ENCODE assay signal across 16 cellular contexts in genomic region chr1:101382135-101382534, GRCh38.
"Had no signal": no experiment of that assay in that cellular context is flagged by ENCODE, and none has a peak within 500 bp of the region (broad histone marks: within the 10 kb centered on the region; RNA-seq: fewer than 3 reads in every experiment).

No MANE protein-coding gene starts in this region.

- H3K36me3 Mint-ChIP-seq: type B pancreatic cell had no signal

- H3K4me3 ChIP-seq: adrenal gland, mucosa of descending colon had no signal

- H3K27ac Mint-ChIP-seq: activated CD8-positive, alpha-beta T cell treated with anti-CD3 and anti-CD28 coated beads for 36 hours; activated naive CD4-positive, alpha-beta T cell treated with anti-CD3 and anti-CD28 coated beads, Interleukin-2, amount 50 U/mL, for 24 hours; naive thymus-derived CD4-positive, alpha-beta T cell; stimulated activated naive CD8-positive, alpha-beta T cell treated with anti-CD3 and anti-CD28 coated beads, Interleukin-15, amount 100 ng/mL, for 72 hours; type B pancreatic cell had no signal

- H2AFZ ChIP-seq: parathyroid adenoma had no signal

- H3K9me3 Mint-ChIP-seq: activated CD8-positive, alpha-beta T cell treated with anti-CD3 and anti-CD28 coated beads for 36 hours; activated T-cell treated with anti-CD3 and anti-CD28 coated beads, Interleukin-2, amount 50 U/mL, for 4 hours had no signal

- H3K27me3 ChIP-seq: adrenal gland, neutrophil had no signal

- H3K9me3 ChIP-seq: adrenal gland, mucosa of descending colon, neutrophil had no signal

- H3K27ac ChIP-seq: adrenal gland, neutrophil, parathyroid adenoma had no signal

- H3K27me3 Mint-ChIP-seq: activated naive CD4-positive, alpha-beta T cell treated with anti-CD3 and anti-CD28 coated beads, Interleukin-2, amount 50 U/mL, for 24 hours; stimulated activated naive CD8-positive, alpha-beta T cell treated with anti-CD3 and anti-CD28 coated beads, Interleukin-15, amount 100 ng/mL, for 72 hours; type B pancreatic cell had no signal

- H3K9ac ChIP-seq: parathyroid adenoma had no signal

- H3K4me3 Mint-ChIP-seq: activated CD8-positive, alpha-beta T cell treated with anti-CD3 and anti-CD28 coated beads for 36 hours; activated naive CD4-positive, alpha-beta T cell treated with anti-CD3 and anti-CD28 coated beads, Interleukin-2, amount 50 U/mL, for 24 hours; activated T-cell treated with anti-CD3 and anti-CD28 coated beads, Interleukin-2, amount 50 U/mL, for 4 hours; naive thymus-derived CD4-positive, alpha-beta T cell; stimulated activated naive CD8-positive, alpha-beta T cell treated with anti-CD3 and anti-CD28 coated beads, Interleukin-15, amount 100 ng/mL, for 72 hours; type B pancreatic cell had no signal

- H3K4me1 ChIP-seq: adrenal gland, parathyroid adenoma had no signal

- H3K36me3 ChIP-seq: adrenal gland, neutrophil had no signal

- DNase-seq: activated CD4-positive, alpha-beta T cell treated with anti-CD3 and anti-CD28 coated beads for 4 hours; activated CD8-positive, alpha-beta T cell treated with anti-CD3 and anti-CD28 coated beads for 36 hours; activated effector memory CD4-positive, alpha-beta T cell treated with anti-CD3 and anti-CD28 coated beads, Interleukin-2, amount 50 U/mL, for 16 hours; activated T-cell treated with anti-CD3 and anti-CD28 coated beads, Interleukin-2, amount 50 U/mL, for 4 hours; adrenal gland; left cardiac atrium; mammary epithelial cell; mucosa of descending colon; naive thymus-derived CD4-positive, alpha-beta T cell; stimulated activated CD4-positive, alpha-beta T cell treated with anti-CD3 and anti-CD28 coated beads, Interleukin-1b, Interleukin-23, amount 100 ng/mL, for 48 hours; stimulated activated naive CD8-positive, alpha-beta T cell treated with anti-CD3 and anti-CD28 coated beads, Interleukin-15, amount 100 ng/mL, for 72 hours; T-helper 2 cell had no signal

- H3K79me2 ChIP-seq: parathyroid adenoma had no signal

- ATAC-seq: activated CD8-positive, alpha-beta T cell treated with anti-CD3 and anti-CD28 coated beads for 36 hours; activated T-cell treated with anti-CD3 and anti-CD28 coated beads, Interleukin-2, amount 50 U/mL, for 4 hours; left cardiac atrium; mucosa of descending colon; naive thymus-derived CD4-positive, alpha-beta T cell; stimulated activated naive CD8-positive, alpha-beta T cell treated with anti-CD3 and anti-CD28 coated beads, Interleukin-15, amount 100 ng/mL, for 72 hours had no signal
